Comparison of ENCODE assay signal across 15 cellular contexts in the genomic region with DNA sequence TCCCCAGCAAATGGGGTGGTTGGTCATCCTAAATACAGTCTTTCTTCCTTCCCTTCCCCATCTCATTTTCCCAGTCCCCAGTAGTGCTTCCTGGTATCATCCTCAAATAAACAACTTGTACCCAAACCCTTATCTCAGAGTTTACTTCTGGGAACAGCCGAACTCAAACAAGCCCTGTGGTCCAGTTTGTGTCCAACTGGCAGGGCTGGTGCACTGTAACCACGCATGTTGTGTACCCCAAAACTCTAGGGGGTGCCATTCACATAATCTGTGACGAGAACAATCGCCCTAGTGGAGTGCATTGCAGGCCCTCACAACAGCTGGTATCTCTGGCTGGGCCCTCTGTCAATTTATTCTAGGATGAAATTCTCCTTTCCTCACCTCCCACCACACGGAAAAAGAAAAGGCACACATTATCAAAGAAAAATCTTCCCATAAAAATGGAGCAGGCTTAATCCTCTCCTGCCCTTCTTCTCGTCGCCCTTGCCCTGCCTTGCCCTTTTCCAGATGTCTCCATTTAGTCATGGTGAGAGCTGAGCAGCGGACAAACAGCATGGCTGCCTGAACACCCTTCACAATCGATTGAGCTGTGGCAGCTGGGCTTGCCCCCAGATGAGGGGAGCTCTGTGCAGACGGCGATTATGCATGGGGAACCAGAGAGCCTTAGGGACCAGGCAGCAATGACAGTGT.
"Had no signal": no experiment of that assay in that cellular context is flagged by ENCODE, and none has a peak within 500 bp of the region (broad histone marks: within the 10 kb centered on the region; RNA-seq: fewer than 3 reads in every experiment).

No MANE protein-coding gene starts in this region.

- H3K27me3 Mint-ChIP-seq: activated naive CD8-positive, alpha-beta T cell treated with anti-CD3 and anti-CD28 coated beads, Interleukin-2, amount 10 ng/mL, durations not matched to agents 7 days and 5 days had no signal

- H3K4me1 Mint-ChIP-seq: activated naive CD8-positive, alpha-beta T cell treated with anti-CD3 and anti-CD28 coated beads, Interleukin-2, amount 10 ng/mL, durations not matched to agents 7 days and 5 days had no signal

- H3K9me3 ChIP-seq: breast epithelium, heart right ventricle, tibial nerve had no signal

- H3K27ac ChIP-seq: breast epithelium, dorsolateral prefrontal cortex, foreskin keratinocyte, tibial nerve, VCaP had no signal

- H3K4me1 ChIP-seq: breast epithelium, foreskin keratinocyte had no signal

- ATAC-seq: activated CD8-positive, alpha-beta T cell treated with anti-CD3 and anti-CD28 coated beads for 36 hours; esophagus mucosa; foreskin keratinocyte; T-cell had no signal

- H3K4me3 ChIP-seq: breast epithelium, dorsolateral prefrontal cortex, heart right ventricle, smooth muscle cell, tibial nerve had no signal

- DNase-seq: activated CD4-positive, alpha-beta T cell treated with anti-CD3 and anti-CD28 coated beads for 4 hours; activated CD8-positive, alpha-beta memory T cell treated with anti-CD3 and anti-CD28 coated beads, Interleukin-2, amount 50 U/mL, for 4 hours; activated CD8-positive, alpha-beta T cell treated with anti-CD3 and anti-CD28 coated beads for 36 hours; activated naive CD8-positive, alpha-beta T cell treated with anti-CD3 and anti-CD28 coated beads, Interleukin-2, amount 10 ng/mL, durations not matched to agents 7 days and 5 days; anterior cingulate cortex; dorsolateral prefrontal cortex; foreskin keratinocyte; heart right ventricle; T-cell; T1000 had no signal

- H3K27ac Mint-ChIP-seq: activated CD8-positive, alpha-beta T cell treated with anti-CD3 and anti-CD28 coated beads for 36 hours; activated naive CD8-positive, alpha-beta T cell treated with anti-CD3 and anti-CD28 coated beads, Interleukin-2, amount 10 ng/mL, durations not matched to agents 7 days and 5 days; T-cell had no signal

- H3K9me3 Mint-ChIP-seq: activated CD8-positive, alpha-beta T cell treated with anti-CD3 and anti-CD28 coated beads for 36 hours; activated naive CD8-positive, alpha-beta T cell treated with anti-CD3 and anti-CD28 coated beads, Interleukin-2, amount 10 ng/mL, durations not matched to agents 7 days and 5 days; T-cell had no signal

- H3K27me3 ChIP-seq: breast epithelium, dorsolateral prefrontal cortex, heart right ventricle, tibial nerve had no signal

- H3K36me3 Mint-ChIP-seq: activated naive CD8-positive, alpha-beta T cell treated with anti-CD3 and anti-CD28 coated beads, Interleukin-2, amount 10 ng/mL, durations not matched to agents 7 days and 5 days; T-cell had no signal

- H3K36me3 ChIP-seq: breast epithelium, heart right ventricle, tibial nerve had no signal

- H3K4me3 Mint-ChIP-seq: activated CD8-positive, alpha-beta T cell treated with anti-CD3 and anti-CD28 coated beads for 36 hours; activated naive CD8-positive, alpha-beta T cell treated with anti-CD3 and anti-CD28 coated beads, Interleukin-2, amount 10 ng/mL, durations not matched to agents 7 days and 5 days; T-cell had no signal
